25 cellular contexts compared by ENCODE assay signal in genomic region chrX:2243913-2244460, GRCh38.
A peak's percentile ranks its signal among the peaks of the same experiment; 100 is the strongest.
DNase-seq lines count a peak whose midpoint lies in the region; ATAC-seq, FAIRE-seq and TF ChIP-seq lines count a peak whose summit lies in the region.
"Had no signal": no experiment of that assay in that cellular context is flagged by ENCODE, and none has a peak within 500 bp of the region (broad histone marks: within the 10 kb centered on the region; RNA-seq: fewer than 3 reads in every experiment).

No MANE protein-coding gene starts in this region.

- H3K36me3 ChIP-seq in small intestine (ENCODE audit: control insufficient read depth in 2 of 2, insufficient read depth in 2 of 2, low read length in 2 of 2) = no peaks in the 10 kb centered on the region
- H3K36me3 ChIP-seq: ovary, right lobe of liver, uterus had no signal

- no peak for ATAC-seq in HG03039 (IDR thresholded peaks at IDR 0.05; ENCODE audit: unreplicated experiment)
- ATAC-seq in right cardiac atrium = no peak
- ATAC-seq: activated T-cell treated with anti-CD3 and anti-CD28 coated beads, Interleukin-2, amount 50 U/mL, for 72 hours; right lobe of liver had no signal

- no peak for FAIRE-seq in small intestine (lab: Jason Lieb, UNC)
- FAIRE-seq: frontal cortex, GM12892, keratinocyte had no signal

- H3K4me3 ChIP-seq in fibroblast of mammary gland (ENCODE audit: control insufficient read depth, low read depth, low read length) (no peak overlapping the region), small intestine (ENCODE audit: low read depth in 1 of 2, low read length in 2 of 2) (no peak overlapping the region), right cardiac atrium (ENCODE audit: low read length) (no peak overlapping the region)
- H3K4me3 ChIP-seq: ascending aorta, ovary, right lobe of liver, uterus had no signal

- intact Hi-C loops in right cardiac atrium (cut with DNase I) = no loop called here

- H3K27me3 ChIP-seq in small intestine (ENCODE audit: control insufficient read depth in 2 of 2, insufficient read depth in 2 of 2, low read length in 2 of 2) (no peaks in the 10 kb centered on the region), right cardiac atrium (ENCODE audit: control insufficient read depth, insufficient read depth) (no peaks in the 10 kb centered on the region)
- H3K27me3 ChIP-seq: ascending aorta, ovary, right lobe of liver, uterus had no signal

- H3K27ac ChIP-seq in small intestine (ENCODE audit: low read depth in 1 of 2, low read length in 1 of 2) (no peak overlapping the region), right cardiac atrium (ENCODE audit: low read length) (no peak overlapping the region)
- H3K27ac ChIP-seq: ascending aorta, ovary, right lobe of liver, uterus had no signal

- no peaks in the 10 kb centered on the region for H3K4me1 ChIP-seq in small intestine (ENCODE audit: control insufficient read depth in 2 of 2, insufficient read depth in 1 of 2, low read depth in 1 of 2, low read length in 1 of 2)
- no peaks in the 10 kb centered on the region for H3K4me1 ChIP-seq in right cardiac atrium (ENCODE audit: control insufficient read depth, insufficient read depth, low read length)
- H3K4me1 ChIP-seq: ascending aorta, right lobe of liver, uterus had no signal

- no peaks in the 10 kb centered on the region for H3K9me3 ChIP-seq in small intestine (ENCODE audit: control insufficient read depth, low read depth)
- no peaks in the 10 kb centered on the region for H3K9me3 ChIP-seq in right cardiac atrium (ENCODE audit: control insufficient read depth, low read length)
- H3K9me3 ChIP-seq: ascending aorta, right lobe of liver had no signal

- 50 to 78% (median 61%) methylated on average over 12 of the region's 12 CpGs for WGBS in small intestine, 3 donors
- 82% methylated on average over 12 of the region's 12 CpGs for WGBS in right cardiac atrium

- no peak for TF ChIP-seq CTCF in fibroblast of mammary gland (conservative IDR thresholded peaks at IDR 0.05; ENCODE audit: control insufficient read depth, insufficient read depth, low read depth, low read length)

- DNase-seq in EH (ENCODE audit: low read depth) = peak; percentile 80
- peak; percentile 37 for DNase-seq in LHCN-M2 (ENCODE audit: low read depth)
- DNase-seq in fibroblast of mammary gland (ENCODE audit: low read depth) = peak; percentile 62
- peak; percentile 28 for DNase-seq in small intestine
- no peak for DNase-seq in GM19238 (ENCODE audit: insufficient read length, low spot score)
- no peak for DNase-seq in right cardiac atrium
- DNase-seq: activated CD4-positive, alpha-beta T cell treated with anti-CD3 and anti-CD28 coated beads for 4 hours; activated naive CD4-positive, alpha-beta T cell treated with anti-CD3 and anti-CD28 coated beads, Interleukin-2, amount 10 ng/mL, durations not matched to agents 7 days and 5 days; activated T-cell treated with anti-CD3 and anti-CD28 coated beads, Interleukin-2, amount 50 U/mL, for 72 hours; DMS53; GOT3; hippocampal formation; mammary epithelial cell; naive B cell; NCI-H1436; NCI-H510A treated with DMSO at 0.1 percent for 48 hours; ovary; right lobe of liver; T-helper 1 cell; uterus had no signal

Comparison
In these comparisons a context has a peak if more than half of its experiments do, and no peak if none do; other contexts are left out.
1. DNase-seq: peak in EH (single experiment), LHCN-M2 (single experiment), fibroblast of mammary gland (single experiment) and small intestine (single experiment); none in GM19238 (single experiment) and right cardiac atrium (0 of 3).